8 cellular contexts compared by ENCODE assay signal in the genomic region with DNA sequence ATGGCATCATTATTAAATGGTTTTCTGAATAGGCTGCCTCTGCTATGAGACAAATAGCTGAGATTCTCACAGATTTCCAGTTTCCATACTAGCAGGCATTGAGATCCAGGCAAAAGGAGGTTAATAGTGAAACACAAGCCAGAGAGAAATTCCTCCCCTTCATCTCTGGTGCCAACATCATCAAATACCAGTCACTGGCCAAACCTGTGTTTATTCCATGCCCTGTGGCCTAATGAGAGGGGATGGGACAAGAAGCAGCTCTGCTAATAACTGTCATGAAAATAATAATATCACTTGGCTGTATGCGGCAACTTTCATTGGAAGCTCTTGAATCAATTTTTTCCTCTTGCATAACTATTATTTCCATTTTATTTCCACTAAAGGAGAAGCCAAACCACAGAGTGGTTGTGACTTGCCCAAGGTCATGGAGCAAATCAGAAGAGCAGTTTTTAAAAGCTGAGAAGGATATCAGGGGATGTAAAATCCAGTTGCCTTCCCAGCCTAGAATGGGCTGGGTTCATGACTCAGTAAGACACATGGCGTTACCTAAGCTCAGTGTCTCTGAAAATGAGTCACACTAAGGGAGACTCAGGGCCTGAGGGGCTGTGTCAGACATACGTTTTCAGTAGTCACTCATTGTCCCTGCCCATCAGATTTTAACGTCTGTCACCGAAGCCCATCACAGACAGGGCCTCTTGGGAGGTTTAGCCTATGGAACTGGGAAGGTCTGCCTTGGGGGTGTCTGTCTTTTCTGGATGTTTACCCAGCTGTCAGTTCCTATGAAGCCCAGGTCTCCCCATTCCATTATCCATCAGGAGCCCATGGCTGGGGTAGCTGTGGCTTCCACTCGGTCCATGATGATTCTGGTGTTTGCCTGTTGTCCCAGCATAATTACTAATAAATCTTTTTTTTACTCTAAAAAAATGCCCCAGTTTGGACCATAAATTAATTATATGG.
DNase-seq lines count a peak whose midpoint lies in the region; ATAC-seq, FAIRE-seq and TF ChIP-seq lines count a peak whose summit lies in the region.

No MANE protein-coding gene starts in this region.

- H3K36me3 ChIP-seq in bronchial epithelial cell (ENCODE audit: control insufficient read depth, insufficient read depth, low read length) = no peaks in the 10 kb centered on the region
- no peaks in the 10 kb centered on the region for H3K36me3 ChIP-seq in rectal smooth muscle tissue (ENCODE audit: control insufficient read depth, insufficient read depth, low read length)

- H3K36me3 Mint-ChIP-seq in activated naive CD8-positive, alpha-beta T cell treated with anti-CD3 and anti-CD28 coated beads, Interleukin-2, amount 50 U/mL, for 24 hours (ENCODE audit: low read depth) = no peaks in the 10 kb centered on the region
- H3K36me3 Mint-ChIP-seq in activated naive CD8-positive, alpha-beta T cell treated with anti-CD3 and anti-CD28 coated beads for 36 hours = no peaks in the 10 kb centered on the region

- H3K9ac ChIP-seq in rectal smooth muscle tissue (ENCODE audit: low read length) = no peak overlapping the region

- H3K27ac Mint-ChIP-seq in activated naive CD8-positive, alpha-beta T cell treated with anti-CD3 and anti-CD28 coated beads, Interleukin-2, amount 50 U/mL, for 24 hours = no peak overlapping the region
- no peak overlapping the region for H3K27ac Mint-ChIP-seq in activated naive CD8-positive, alpha-beta T cell treated with anti-CD3 and anti-CD28 coated beads for 36 hours

- peak overlapping the region; percentile 30 for H3K27ac ChIP-seq in rectal smooth muscle tissue (ENCODE audit: low read depth, low read length)

- FAIRE-seq in bronchial epithelial cell (lab: Jason Lieb, UNC) = peak; percentile 92

- no peak overlapping the region for H3K4me3 Mint-ChIP-seq in activated naive CD8-positive, alpha-beta T cell treated with anti-CD3 and anti-CD28 coated beads, Interleukin-2, amount 50 U/mL, for 24 hours
- H3K4me3 Mint-ChIP-seq in activated naive CD8-positive, alpha-beta T cell treated with anti-CD3 and anti-CD28 coated beads for 36 hours = no peak overlapping the region

- H3K4me1 Mint-ChIP-seq in activated naive CD8-positive, alpha-beta T cell treated with anti-CD3 and anti-CD28 coated beads, Interleukin-2, amount 50 U/mL, for 24 hours = peaks cover 34% of the 10 kb centered on the region
- peaks cover 15% of the 10 kb centered on the region for H3K4me1 Mint-ChIP-seq in activated naive CD8-positive, alpha-beta T cell treated with anti-CD3 and anti-CD28 coated beads for 36 hours

- H3K4me1 ChIP-seq in rectal smooth muscle tissue (ENCODE audit: control insufficient read depth, insufficient read depth, low read length) = peaks cover 5% of the 10 kb centered on the region

- no peak for TF ChIP-seq CTCF in bronchial epithelial cell (IDR thresholded peaks at IDR 0.05; ENCODE audit: insufficient read depth, low read length, severe bottlenecking)

- no peaks in the 10 kb centered on the region for H3K27me3 Mint-ChIP-seq in activated naive CD8-positive, alpha-beta T cell treated with anti-CD3 and anti-CD28 coated beads, Interleukin-2, amount 50 U/mL, for 24 hours
- H3K27me3 Mint-ChIP-seq in activated naive CD8-positive, alpha-beta T cell treated with anti-CD3 and anti-CD28 coated beads for 36 hours = no peaks in the 10 kb centered on the region

- peak; percentile 82 for ATAC-seq in activated naive CD8-positive, alpha-beta T cell treated with anti-CD3 and anti-CD28 coated beads, Interleukin-2, amount 50 U/mL, for 24 hours
- peak; percentile 61 for ATAC-seq in HG03354 (IDR thresholded peaks at IDR 0.05; ENCODE audit: poor library complexity, severe bottlenecking, unreplicated experiment)

- no peak overlapping the region for H3K4me3 ChIP-seq in bronchial epithelial cell (ENCODE audit: low read depth, low read length)
- H3K4me3 ChIP-seq in rectal smooth muscle tissue (ENCODE audit: low read length) = no peak overlapping the region

- H3K9me3 Mint-ChIP-seq in activated naive CD8-positive, alpha-beta T cell treated with anti-CD3 and anti-CD28 coated beads, Interleukin-2, amount 50 U/mL, for 24 hours = no peaks in the 10 kb centered on the region
- no peaks in the 10 kb centered on the region for H3K9me3 Mint-ChIP-seq in activated naive CD8-positive, alpha-beta T cell treated with anti-CD3 and anti-CD28 coated beads for 36 hours

- DNase-seq in activated naive CD8-positive, alpha-beta T cell treated with anti-CD3 and anti-CD28 coated beads, Interleukin-2, amount 50 U/mL, for 24 hours = no peak
- no peak for DNase-seq in activated naive CD8-positive, alpha-beta T cell treated with anti-CD3 and anti-CD28 coated beads for 36 hours
- peak; percentile 99 for DNase-seq in bronchial epithelial cell (ENCODE audit: low read depth)
- no peak for DNase-seq in Kasumi-1 (lab: John Stamatoyannopoulos, UW)
- DNase-seq in activated CD4-positive, CD25-positive, alpha-beta regulatory T cell (lab: John Stamatoyannopoulos, UW) = no peak
- DNase-seq in NCI-H1694 treated with DMSO at 0.1 percent for 48 hours (lab: John Stamatoyannopoulos, UW) = no peak

- H3K27me3 ChIP-seq in bronchial epithelial cell (ENCODE audit: control insufficient read depth, insufficient read depth, low read length) (no peaks in the 10 kb centered on the region), rectal smooth muscle tissue (ENCODE audit: control insufficient read depth, insufficient read depth, low read length) (no peaks in the 10 kb centered on the region)
